34 cellular contexts compared by ENCODE assay signal in genomic region chr5:125162714-125163113, GRCh38.
"Had no signal": no experiment of that assay in that cellular context is flagged by ENCODE, and none has a peak within 500 bp of the region (broad histone marks: within the 10 kb centered on the region; RNA-seq: fewer than 3 reads in every experiment).

No MANE protein-coding gene starts in this region.

- DNase-seq: Karpas-422, Kasumi-1, MG63, MM.1S, MV-4-11, NCI-H1048, NCI-H1092, NCI-H1092 treated with DMSO at 0.1 percent for 48 hours, NCI-H1105, NCI-H1105 treated with DMSO at 0.1 percent for 48 hours, NCI-H1417, NCI-H1417 treated with DMSO at 0.1 percent for 48 hours, NCI-H1436, NCI-H1436 treated with DMSO at 0.1 percent for 48 hours, NCI-H146, NCI-H1694, NCI-H1694 treated with DMSO at 0.1 percent for 48 hours, NCI-H187, NCI-H187 treated with DMSO at 0.1 percent for 48 hours, NCI-H1930, NCI-H2029, NCI-H2029 treated with DMSO at 0.1 percent for 48 hours, NCI-H2081, NCI-H2081 treated with DMSO at 0.1 percent for 48 hours, NCI-H2107, NCI-H2171, NCI-H2171 treated with DMSO at 0.1 percent for 48 hours, NCI-H2227 treated with DMSO at 0.1 percent for 48 hours, NCI-H226, NCI-H345, NCI-H446, NCI-H446 treated with DMSO at 0.1 percent for 48 hours, NCI-H510A, NCI-H510A treated with DMSO at 0.1 percent for 48 hours had no signal

- H3K4me3 ChIP-seq: MG63 had no signal

- H3K36me3 ChIP-seq: MG63 had no signal
